8 cellular contexts compared by ENCODE assay signal in the genomic region with DNA sequence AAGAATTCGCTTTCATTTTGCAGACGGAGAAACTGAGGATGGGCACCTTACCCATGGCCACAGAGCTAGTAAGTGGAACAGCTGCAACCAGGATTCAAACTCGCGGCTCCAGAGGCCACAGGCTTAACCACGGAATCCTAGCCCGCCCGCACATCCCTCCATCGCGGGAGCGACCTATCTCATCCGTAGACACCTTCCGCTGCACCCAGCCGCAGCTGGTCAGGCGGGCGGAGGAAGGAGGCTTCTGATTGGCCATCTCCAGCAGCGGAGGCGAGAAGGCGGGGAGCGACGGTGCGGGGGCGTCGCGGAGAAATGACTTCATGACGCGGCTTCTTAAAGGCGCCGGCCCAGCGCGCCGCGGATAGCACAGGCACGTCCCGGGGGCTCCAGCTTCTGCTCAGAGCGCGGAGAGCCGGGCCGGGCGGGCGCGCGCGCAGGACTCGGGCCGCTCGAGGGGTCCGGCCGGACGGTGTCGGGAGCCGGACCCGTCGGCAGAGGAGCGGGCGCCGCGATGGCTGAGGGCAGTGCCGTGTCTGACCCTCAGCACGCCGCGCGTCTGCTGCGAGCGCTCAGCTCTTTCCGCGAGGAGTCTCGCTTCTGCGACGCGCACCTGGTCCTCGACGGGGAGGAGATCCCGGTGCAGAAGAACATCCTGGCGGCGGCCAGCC. TPM values are rescaled to one million over a fixed set of nuclear protein-coding genes. Genes with fewer than 3 reads are reported as not detected.
DNase-seq lines count a peak whose midpoint lies in the region; ATAC-seq and TF ChIP-seq lines count a peak whose summit lies in the region.

A gene with protein sequence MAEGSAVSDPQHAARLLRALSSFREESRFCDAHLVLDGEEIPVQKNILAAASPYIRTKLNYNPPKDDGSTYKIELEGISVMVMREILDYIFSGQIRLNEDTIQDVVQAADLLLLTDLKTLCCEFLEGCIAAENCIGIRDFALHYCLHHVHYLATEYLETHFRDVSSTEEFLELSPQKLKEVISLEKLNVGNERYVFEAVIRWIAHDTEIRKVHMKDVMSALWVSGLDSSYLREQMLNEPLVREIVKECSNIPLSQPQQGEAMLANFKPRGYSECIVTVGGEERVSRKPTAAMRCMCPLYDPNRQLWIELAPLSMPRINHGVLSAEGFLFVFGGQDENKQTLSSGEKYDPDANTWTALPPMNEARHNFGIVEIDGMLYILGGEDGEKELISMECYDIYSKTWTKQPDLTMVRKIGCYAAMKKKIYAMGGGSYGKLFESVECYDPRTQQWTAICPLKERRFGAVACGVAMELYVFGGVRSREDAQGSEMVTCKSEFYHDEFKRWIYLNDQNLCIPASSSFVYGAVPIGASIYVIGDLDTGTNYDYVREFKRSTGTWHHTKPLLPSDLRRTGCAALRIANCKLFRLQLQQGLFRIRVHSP (plus strand): TSS at position 360 of the 668 bp plus-strand sequence. CDS start 152 bp downstream, at position 512.

- H3K36me3 ChIP-seq in mammary epithelial cell (ENCODE audit: insufficient read depth, low read length) = no peaks in the 10 kb centered on the region
- no peaks in the 10 kb centered on the region for H3K36me3 ChIP-seq in skeletal muscle tissue (ENCODE audit: control insufficient read depth in 3 of 3, insufficient read depth in 3 of 3, low read length in 3 of 3)

- H2AFZ ChIP-seq in mammary epithelial cell (ENCODE audit: low read depth, low read length) = peak within 1 kb of the TSS; percentile 93

- H3K27ac ChIP-seq in AG04450 (ENCODE audit: low read depth, low read length) = peak within 1 kb of the TSS; percentile 40
- peak within 1 kb of the TSS; percentile 76 for H3K27ac ChIP-seq in mammary epithelial cell (ENCODE audit: insufficient read depth, low read depth, low read length)
- H3K27ac ChIP-seq in skeletal muscle tissue (ENCODE audit: low read depth, low read length) = peak within 1 kb of the TSS; percentile 78

- H3K27me3 ChIP-seq in AG04450 (ENCODE audit: control insufficient read depth, insufficient read depth, low read length) = no peaks in the 10 kb centered on the region
- no peaks in the 10 kb centered on the region for H3K27me3 ChIP-seq in mammary epithelial cell (ENCODE audit: insufficient read depth, low read length)
- no peaks in the 10 kb centered on the region for H3K27me3 ChIP-seq in skeletal muscle tissue (ENCODE audit: control insufficient read depth in 3 of 3, insufficient read depth in 3 of 3, low read length in 3 of 3)

- dilution Hi-C loops in mammary epithelial cell (cut with HindIII; ENCODE audit: low sequenced_read_pairs) = no loop called here

- DNase-seq in AG04450 (ENCODE audit: low read depth, low spot score) = peak; percentile 88
- DNase-seq in NCI-H2196 treated with DMSO at 0.1 percent for 48 hours (lab: John Stamatoyannopoulos, UW; ENCODE audit: unreplicated experiment) = peak; percentile 62
- peak; percentile 96 for DNase-seq in mammary epithelial cell

- H4K20me1 ChIP-seq in mammary epithelial cell (ENCODE audit: insufficient read depth, low read length) = no peaks in the 10 kb centered on the region

- peak within 1 kb of the TSS; percentile 72 for H3K4me3 ChIP-seq in AG04450 (ENCODE audit: low read depth, low read length)
- H3K4me3 ChIP-seq in WI38 (ENCODE audit: low read depth, low read length) = peak within 1 kb of the TSS; percentile 93
- peak within 1 kb of the TSS; percentile 63 to 89 (median 79) for H3K4me3 ChIP-seq in mammary epithelial cell (replicated peaks in 1 of 3; ENCODE audit: insufficient read depth in 1 of 3, low read depth in 2 of 3, low read length in 3 of 3)
- peak within 1 kb of the TSS; percentile 69 for H3K4me3 ChIP-seq in iPS-18c (ENCODE audit: insufficient read depth, low read depth, low read length)
- peak within 1 kb of the TSS; percentile 97 to 99 (median 99) for H3K4me3 ChIP-seq in skeletal muscle tissue (ENCODE audit: low read length in 3 of 3)

- peaks cover 68% of the 10 kb centered on the region for H3K79me2 ChIP-seq in mammary epithelial cell (ENCODE audit: insufficient read depth, low read length)

- WGBS in mammary epithelial cell (ENCODE audit: low coverage, missing lambda C conversion rate) = 0% methylated on average over 8 of the region's 75 CpGs

- H3K9me3 ChIP-seq in AG04450 (ENCODE audit: control insufficient read depth, insufficient read depth, low read length) = no peaks in the 10 kb centered on the region
- no peaks in the 10 kb centered on the region for H3K9me3 ChIP-seq in mammary epithelial cell (replicated peaks; ENCODE audit: insufficient read depth, low read length)
- no peaks in the 10 kb centered on the region for H3K9me3 ChIP-seq in iPS-18c (ENCODE audit: control insufficient read depth, insufficient read depth, low read length)
- H3K9me3 ChIP-seq in skeletal muscle tissue (ENCODE audit: control insufficient read depth in 3 of 3, low read length in 3 of 3) = no peaks in the 10 kb centered on the region

- H3K9ac ChIP-seq in mammary epithelial cell (ENCODE audit: insufficient read depth, low read length) = peak within 1 kb of the TSS; percentile 55
- H3K9ac ChIP-seq in skeletal muscle tissue (ENCODE audit: low read depth in 1 of 3, low read length in 3 of 3) = peak within 1 kb of the TSS; percentile 81 to 89 (median 89)

- H3K4me1 ChIP-seq in mammary epithelial cell (ENCODE audit: insufficient read depth, low read length) (peaks cover 31% of the 10 kb centered on the region), skeletal muscle tissue (ENCODE audit: control insufficient read depth in 3 of 3, insufficient read depth in 3 of 3, low read length in 3 of 3) (peaks cover 9 to 28% (median 22%) of the 10 kb centered on the region in 3 donors)

- ATAC-seq in GM18907 (IDR thresholded peaks at IDR 0.05; ENCODE audit: unreplicated experiment) (peak; percentile 96), HG03139 (IDR thresholded peaks at IDR 0.05; ENCODE audit: unreplicated experiment) (peak; percentile 95)

- CTCF ChIA-PET in AG04450 (lab: Charles Lee) = interaction anchor here (0.7 to 5.7 kb wide), 3 partner anchors 51 to 1574 kb away, joined by 3 to 16 read pairs (median 3); no protein-coding TSS in a partner anchor
- CTCF ChIA-PET in mammary epithelial cell (lab: Charles Lee; ENCODE audit: low non-redundant PET) = interaction anchor here (0.6 to 0.7 kb wide), 3 partner anchors 30 to 294 kb away, joined by 3 to 12 read pairs (median 7); no protein-coding TSS in a partner anchor

- intact Hi-C loops in mammary epithelial cell (cut with micrococcal nuclease) = loop anchor here (2.0 to 10.0 kb wide), 4 partner anchors 52 to 310 kb away; a partner anchor contains a TSS

- in situ Hi-C loops in mammary epithelial cell (cut with MboI; ENCODE audit: low sequenced_read_pairs in 2 of 2) = no loop called here

- TF ChIP-seq CTCF in AG04450 (IDR thresholded peaks at IDR 0.05; ENCODE audit: low read depth, low read length) (no peak), WI38 (IDR thresholded peaks at IDR 0.05; ENCODE audit: low read depth, low read length) (no peak), mammary epithelial cell (conservative IDR thresholded peaks at IDR 0.05 in 1 of 2, IDR thresholded peaks at IDR 0.05 in 1 of 2; ENCODE audit: extremely low read depth in 1 of 2, insufficient read depth in 1 of 2, low read depth in 1 of 2, low read length in 2 of 2) (no peak)

- peak within 1 kb of the TSS; percentile 83 for H3K4me2 ChIP-seq in mammary epithelial cell (ENCODE audit: insufficient read depth, low read depth, low read length)

- POLR2A ChIA-PET in AG04450 (lab: Yijun Ruan, JAX) = interaction anchor here (0.6 to 1.0 kb wide), 7 partner anchors 90 to 1718 kb away, joined by 3 to 5 read pairs (median 4); a partner anchor contains a TSS

- no TSS peak for BruUV-seq in mammary epithelial cell (replicated peaks; lab: Mats Ljungman, UMichigan)

RNA-seq across cellular contexts. Expression of the gene that starts here (rescaled TPM):
- 3.3 and 4.3 TPM in 2 replicates for polyA plus RNA-seq in AG04450 (2011; rRNA removed)
- 11.3 and 14.5 TPM in 2 replicates for polyA minus RNA-seq in AG04450 (2011; rRNA and poly(A)+ RNA removed)
- 10 to 100 TPM; 14.9 to 33.2 TPM for total RNA-seq in mammary epithelial cell
- polyA plus RNA-seq in mammary epithelial cell = 3.3 TPM
- 18.0 TPM for polyA minus RNA-seq in mammary epithelial cell
- 6.8 TPM for total RNA-seq in skeletal muscle tissue

Comparison
In these comparisons a context has a peak if more than half of its experiments do, and no peak if none do; other contexts are left out.
1. Peak in every context shown above with its lines: DNase-seq, ATAC-seq, H3K4me3 ChIP-seq and H3K27ac ChIP-seq.